ENCODE assay signal across 25 cellular contexts in the genomic region with DNA sequence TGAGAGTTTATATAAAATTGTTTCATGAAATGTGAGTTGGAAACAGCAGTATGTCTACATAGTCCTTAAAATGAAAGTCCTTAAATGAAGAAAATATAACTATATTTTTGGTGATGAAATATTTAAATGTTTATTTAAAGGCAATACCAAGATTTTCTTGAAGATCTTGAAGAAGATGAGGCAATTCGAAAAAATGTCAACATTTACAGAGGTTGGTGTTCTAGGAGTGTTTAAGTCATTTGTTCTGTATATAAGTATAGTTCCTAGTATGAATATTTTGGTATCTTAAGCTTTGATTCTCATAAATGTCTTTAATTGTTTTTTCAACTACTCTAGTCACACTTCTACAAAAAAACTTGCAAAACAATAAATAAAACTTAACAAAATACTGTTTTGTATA. TPM values are rescaled to one million over a fixed set of nuclear protein-coding genes. Genes with fewer than 3 reads are reported as not detected.
A peak's percentile ranks its signal among the peaks of the same experiment; 100 is the strongest.
DNase-seq lines count a peak whose midpoint lies in the region; ATAC-seq and TF ChIP-seq lines count a peak whose summit lies in the region.
"Had no signal": no experiment of that assay in that cellular context is flagged by ENCODE, and none has a peak within 500 bp of the region (broad histone marks: within the 10 kb centered on the region; RNA-seq: fewer than 3 reads in every experiment).

No MANE protein-coding gene starts in this region.

- ATAC-seq in RWPE2 (ENCODE audit: low read depth), result no peak
- ATAC-seq in Right ventricle myocardium superior (ENCODE audit: poor library complexity), result no peak
- ATAC-seq: GM12878 had no signal

- H3K4me1 Mint-ChIP-seq in osteocyte (ENCODE audit: unreplicated experiment) (peaks cover 3% of the 10 kb centered on the region), nephron progenitor cell (no peaks in the 10 kb centered on the region)
- H3K4me1 Mint-ChIP-seq in activated CD4-positive, alpha-beta T cell treated with anti-CD3 and anti-CD28 coated beads, Interleukin-2, amount 10 ng/mL, durations not matched to agents 7 days and 5 days, result no peaks in the 10 kb centered on the region
- H3K4me1 Mint-ChIP-seq: CD14-positive monocyte had no signal

- H3K27ac ChIP-seq in RWPE2 (ENCODE audit: poor library complexity, severe bottlenecking) (peak overlapping the region; percentile 41), epithelial cell of prostate (peak overlapping the region; percentile 54)
- H3K27ac ChIP-seq: BLaER1 had no signal

- H3K27ac Mint-ChIP-seq in osteocyte (ENCODE audit: unreplicated experiment) (no peak overlapping the region), nephron progenitor cell (no peak overlapping the region)
- no peak overlapping the region for H3K27ac Mint-ChIP-seq in activated CD4-positive, alpha-beta T cell treated with anti-CD3 and anti-CD28 coated beads, Interleukin-2, amount 10 ng/mL, durations not matched to agents 7 days and 5 days
- H3K27ac Mint-ChIP-seq: CD14-positive monocyte; CD4-positive, alpha-beta memory T cell; CD4-positive, CD25-positive, alpha-beta regulatory T cell; CD8-positive, alpha-beta memory T cell had no signal

- peaks cover 22% of the 10 kb centered on the region for H3K4me1 ChIP-seq in RWPE2 (ENCODE audit: insufficient read depth, poor library complexity, severe bottlenecking)
- H3K4me1 ChIP-seq: BE2C, BLaER1 had no signal

- no peaks in the 10 kb centered on the region for H3K27me3 ChIP-seq in RWPE2 (ENCODE audit: insufficient read depth, poor library complexity, severe bottlenecking)
- H3K27me3 ChIP-seq: BE2C, BLaER1 had no signal

- no peaks in the 10 kb centered on the region for H3K9me3 Mint-ChIP-seq in osteocyte (ENCODE audit: unreplicated experiment)
- H3K9me3 Mint-ChIP-seq in nephron progenitor cell, result no peaks in the 10 kb centered on the region
- no peaks in the 10 kb centered on the region for H3K9me3 Mint-ChIP-seq in activated CD4-positive, alpha-beta T cell treated with anti-CD3 and anti-CD28 coated beads, Interleukin-2, amount 10 ng/mL, durations not matched to agents 7 days and 5 days
- H3K9me3 Mint-ChIP-seq: CD14-positive monocyte; CD4-positive, alpha-beta memory T cell; CD4-positive, CD25-positive, alpha-beta regulatory T cell; CD8-positive, alpha-beta memory T cell had no signal

- H3K27me3 Mint-ChIP-seq in osteocyte (ENCODE audit: unreplicated experiment), result no peaks in the 10 kb centered on the region
- no peaks in the 10 kb centered on the region for H3K27me3 Mint-ChIP-seq in nephron progenitor cell (ENCODE audit: low read depth, poor library complexity)
- no peaks in the 10 kb centered on the region for H3K27me3 Mint-ChIP-seq in activated CD4-positive, alpha-beta T cell treated with anti-CD3 and anti-CD28 coated beads, Interleukin-2, amount 10 ng/mL, durations not matched to agents 7 days and 5 days
- H3K27me3 Mint-ChIP-seq: CD4-positive, alpha-beta memory T cell; CD4-positive, CD25-positive, alpha-beta regulatory T cell; CD8-positive, alpha-beta memory T cell had no signal

- H3K4me3 Mint-ChIP-seq in osteocyte (ENCODE audit: unreplicated experiment), result no peak overlapping the region
- H3K4me3 Mint-ChIP-seq in nephron progenitor cell, result no peak overlapping the region
- H3K4me3 Mint-ChIP-seq in activated CD4-positive, alpha-beta T cell treated with anti-CD3 and anti-CD28 coated beads, Interleukin-2, amount 10 ng/mL, durations not matched to agents 7 days and 5 days, result no peak overlapping the region
- H3K4me3 Mint-ChIP-seq: CD14-positive monocyte; CD4-positive, alpha-beta memory T cell; CD4-positive, CD25-positive, alpha-beta regulatory T cell; CD8-positive, alpha-beta memory T cell had no signal

- POLR2A ChIA-PET in activated CD4-positive, alpha-beta T cell treated with anti-CD3 and anti-CD28 coated beads, Interleukin-2, amount 10 ng/mL, durations not matched to agents 7 days and 5 days (lab: Charles Lee), result no interaction called here

- DNase-seq in RWPE2 (ENCODE audit: low spot score), result no peak
- no peak for DNase-seq in epithelial cell of prostate (ENCODE audit: low read depth, low spot score)
- DNase-seq in iris pigment epithelial cell (ENCODE audit: low read depth), result peak; percentile 21
- no peak for DNase-seq in Right ventricle myocardium superior
- no peak for DNase-seq in osteocyte (ENCODE audit: extremely low spot score, unreplicated experiment)
- DNase-seq in nephron progenitor cell, result no peak
- DNase-seq in activated CD4-positive, alpha-beta T cell treated with anti-CD3 and anti-CD28 coated beads, Interleukin-2, amount 10 ng/mL, durations not matched to agents 7 days and 5 days, result no peak
- DNase-seq: 8988T; ACHN; BE2C; C1 segment of cervical spinal cord; CD4-positive, alpha-beta memory T cell; CD4-positive, CD25-positive, alpha-beta regulatory T cell; CD8-positive, alpha-beta memory T cell; COR-L47; DMS 273 treated with DMSO at 0.1 percent for 48 hours; DMS153; DMS53; DMS79; DND-41; EL; GDM1 had no signal

- CTCF ChIA-PET in activated CD4-positive, alpha-beta T cell treated with anti-CD3 and anti-CD28 coated beads, Interleukin-2, amount 10 ng/mL, durations not matched to agents 7 days and 5 days (lab: Charles Lee), result no interaction called here

- peaks cover 58% of the 10 kb centered on the region for H3K36me3 Mint-ChIP-seq in osteocyte (ENCODE audit: unreplicated experiment)
- peaks cover 58% of the 10 kb centered on the region for H3K36me3 Mint-ChIP-seq in nephron progenitor cell (ENCODE audit: low read depth)
- H3K36me3 Mint-ChIP-seq in activated CD4-positive, alpha-beta T cell treated with anti-CD3 and anti-CD28 coated beads, Interleukin-2, amount 10 ng/mL, durations not matched to agents 7 days and 5 days (ENCODE audit: low read depth), result peaks cover 47% of the 10 kb centered on the region

- intact Hi-C loops in Right ventricle myocardium superior (cut with DNase I), result no loop called here

- no peak overlapping the region for H3K4me3 ChIP-seq in RWPE2 (ENCODE audit: severe bottlenecking)
- H3K4me3 ChIP-seq: BLaER1, GM12878 had no signal

- H3K9me3 ChIP-seq in RWPE2 (ENCODE audit: severe bottlenecking), result no peaks in the 10 kb centered on the region
- H3K9me3 ChIP-seq: BE2C, BLaER1 had no signal

- peaks cover 89% of the 10 kb centered on the region for H3K36me3 ChIP-seq in RWPE2 (ENCODE audit: low read depth)

- no peak for TF ChIP-seq CTCF in RWPE2 (IDR thresholded peaks at IDR 0.05; ENCODE audit: poor library complexity, severe bottlenecking)
- no peak for TF ChIP-seq CTCF in osteocyte (IDR thresholded peaks at IDR 0.05)
- TF ChIP-seq CTCF in nephron progenitor cell (IDR thresholded peaks at IDR 0.05), result no peak

RNA-seq across cellular contexts. Expression of gene NMD3, which starts 29.0 kb away (rescaled TPM):
- 47.4 TPM for total RNA-seq in Right ventricle myocardium superior
- 58.7 and 60.9 TPM in 2 replicates for total RNA-seq in osteocyte
- 10 to 100 TPM; 37.0 to 42.4 TPM for total RNA-seq in activated CD4-positive, alpha-beta T cell treated with anti-CD3 and anti-CD28 coated beads, Interleukin-2, amount 10 ng/mL, durations not matched to agents 7 days and 5 days
